In genomic region chr11:103736986-103737622, GRCh38 we compare ENCODE assay signal across 16 cellular contexts.
DNase-seq lines count a peak whose midpoint lies in the region; ATAC-seq, FAIRE-seq and TF ChIP-seq lines count a peak whose summit lies in the region.
"Had no signal": no experiment of that assay in that cellular context is flagged by ENCODE, and none has a peak within 500 bp of the region (broad histone marks: within the 10 kb centered on the region; RNA-seq: fewer than 3 reads in every experiment).

No MANE protein-coding gene starts in this region.

- no peak for FAIRE-seq in H1 (lab: Jason Lieb, UNC)

- H3K4me2 ChIP-seq in H1 (ENCODE audit: insufficient read depth in 1 of 2, low read depth in 2 of 2, low read length in 2 of 2), result no peak overlapping the region

- H2BK15ac ChIP-seq in H1 (ENCODE audit: low read length), result no peak overlapping the region

- no peaks in the 10 kb centered on the region for H3K27me3 ChIP-seq in H1 (replicated peaks in 1 of 4; ENCODE audit: control insufficient read depth in 3 of 4, extremely low read depth in 1 of 4, insufficient read depth in 3 of 4, low read length in 3 of 4)
- H3K27me3 ChIP-seq in left ventricle myocardium inferior (ENCODE audit: low read depth), result no peaks in the 10 kb centered on the region

- intact Hi-C loops in Right ventricle myocardium inferior (cut with DNase I), result no loop called here
- intact Hi-C loops in cardiac septum (cut with DNase I), result loop anchor here (5.0 kb wide), 2 partner anchors 55 to 65 kb away; no protein-coding TSS in a partner anchor
- intact Hi-C loops in left ventricle myocardium inferior (cut with micrococcal nuclease), result no loop called here

- no peak overlapping the region for H3K23ac ChIP-seq in H1 (ENCODE audit: insufficient read length)

- H3K4ac ChIP-seq in H1 (replicated peaks; ENCODE audit: insufficient read length, low read depth, low read length), result no peak overlapping the region

- DNase-seq in Right ventricle myocardium inferior (ENCODE audit: missing footprints) (peak; percentile 67), cardiac septum (ENCODE audit: low spot score) (no peak), H1 (ENCODE audit: low read depth in 1 of 2, low spot score in 2 of 2) (no peak), left ventricle myocardium inferior (peak; percentile 36), putamen (ENCODE audit: low spot score) (peak; percentile 26), DMS79 treated with DMSO at 0.1 percent for 48 hours (lab: John Stamatoyannopoulos, UW) (no peak)
- DNase-seq: 8988T, GF-D8, KG1, NCI-H1417, NCI-H187, NCI-H2107, NCI-H524 treated with DMSO at 0.1 percent for 48 hours had no signal

- H3K14ac ChIP-seq in H1 (ENCODE audit: insufficient read length), result no peak overlapping the region

- 94% methylated on average over 4 of the region's 4 CpGs; no CpG with 5 or more reads in 1 of the 2 experiments for WGBS in H1 (ENCODE audit: extremely low coverage in 1 of 2, insufficient coverage in 1 of 2, insufficient read length in 1 of 2, insufficient replicate concordance in 2 of 2, low coverage in 1 of 2, low lambda C conversion rate in 2 of 2, missing lambda C conversion rate in 1 of 2), 2 experiments

- H2BK5ac ChIP-seq in H1 (ENCODE audit: low read depth, low read length), result no peak overlapping the region

- TF ChIP-seq RAD21 in H1 (IDR thresholded peaks at IDR 0.05 in 1 of 2, conservative IDR thresholded peaks at IDR 0.05 in 1 of 2; ENCODE audit: low read depth in 2 of 2, low read length in 2 of 2), result no peak

- no peak overlapping the region; the same call in 1 of the 2 replicates for H3K18ac ChIP-seq in H1 (ENCODE audit: extremely low read depth, low read length)

- H3K9me3 ChIP-seq in H1 (ENCODE audit: insufficient read depth in 2 of 2, low read depth in 1 of 2, low read length in 1 of 2) (no peaks in the 10 kb centered on the region), left ventricle myocardium inferior (replicated peaks) (peaks cover 2% of the 10 kb centered on the region)

- no peak overlapping the region for H3K27ac ChIP-seq in H1 (ENCODE audit: low read depth, low read length)
- H3K27ac ChIP-seq in left ventricle myocardium inferior (replicated peaks), result peak overlapping the region; percentile 84

- no peak overlapping the region for H4K5ac ChIP-seq in H1 (ENCODE audit: insufficient read length, low read depth, low read length)

- no peaks in the 10 kb centered on the region for H3K79me1 ChIP-seq in H1 (ENCODE audit: low read depth, low read length)

- CTCF ChIA-PET in H1 (lab: Charles Lee; ENCODE audit: partially characterized antibody), result interaction anchor here (0.6 to 1.4 kb wide), 6 partner anchors 20 to 984 kb away, joined by 3 to 10 read pairs (median 4); no protein-coding TSS in a partner anchor

- ATAC-seq in Right ventricle myocardium inferior (peak; percentile 92), GM18511 (IDR thresholded peaks at IDR 0.05; ENCODE audit: unreplicated experiment) (no peak), GM21447 (IDR thresholded peaks at IDR 0.05; ENCODE audit: unreplicated experiment) (no peak)
- ATAC-seq: Panc1 had no signal

- H2AFZ ChIP-seq in H1 (ENCODE audit: low read length), result 0 out of 2 replicates have a peak overlapping the region, but pooled peaks have one; percentile 5

- H3K36me3 ChIP-seq in H1 (ENCODE audit: control insufficient read depth in 2 of 4, insufficient read depth in 4 of 4, low read length in 3 of 4), result no peaks in the 10 kb centered on the region
- H3K36me3 ChIP-seq in left ventricle myocardium inferior, result no peaks in the 10 kb centered on the region

- TF ChIP-seq POLR2A in H1 (IDR thresholded peaks at IDR 0.05; ENCODE audit: control extremely low read depth in 1 of 2, low read depth in 2 of 2, low read length in 2 of 2), result no peak

- no peaks in the 10 kb centered on the region for H3K79me2 ChIP-seq in H1 (ENCODE audit: control insufficient read depth in 1 of 2, insufficient read depth in 2 of 2, low read length in 2 of 2)

- H3K23me2 ChIP-seq in H1 (ENCODE audit: low read depth, low read length), result no peaks in the 10 kb centered on the region

- POLR2A ChIA-PET in H1 (lab: Charles Lee; ENCODE audit: partially characterized antibody), result interaction anchor here (1.0 to 2.1 kb wide), 2 partner anchors 16 to 55 kb away, joined by 3 to 7 read pairs; no protein-coding TSS in a partner anchor

- TF ChIP-seq CTCF in H1 (IDR thresholded peaks at IDR 0.05; ENCODE audit: control extremely low read depth in 1 of 3, insufficient read depth in 1 of 3, low read depth in 1 of 3, low read length in 3 of 3) (no peak), left ventricle myocardium inferior (IDR thresholded peaks at IDR 0.05; ENCODE audit: borderline replicate concordance) (no peak)

- H3K9ac ChIP-seq in H1 (replicated peaks in 1 of 4; ENCODE audit: extremely low read depth in 1 of 4, low read depth in 3 of 4, low read length in 3 of 4), result no peak overlapping the region

- no peak overlapping the region for H2BK20ac ChIP-seq in H1 (ENCODE audit: low read length)

- H4K20me1 ChIP-seq in H1 (replicated peaks in 1 of 2; ENCODE audit: control insufficient read depth in 1 of 2, insufficient read depth in 2 of 2, low read length in 2 of 2), result no peaks in the 10 kb centered on the region

- H4K91ac ChIP-seq in H1 (replicated peaks; ENCODE audit: insufficient read length, low read length), result peak overlapping the region; percentile 81

- H3K56ac ChIP-seq in H1 (replicated peaks; ENCODE audit: insufficient read length, low read depth, low read length), result no peak overlapping the region

- no peak overlapping the region for H2AK5ac ChIP-seq in H1 (ENCODE audit: low read depth, low read length)

- peak overlapping the region; percentile 4 for H2BK120ac ChIP-seq in H1 (replicated peaks; ENCODE audit: low read depth, low read length)

- no peak overlapping the region for H3K4me3 ChIP-seq in H1 (ENCODE audit: extremely low read depth in 1 of 4, insufficient read depth in 2 of 4, low read depth in 3 of 4, low read length in 4 of 4)
- no peak overlapping the region for H3K4me3 ChIP-seq in left ventricle myocardium inferior

- no peak for TF ChIP-seq EP300 in H1 (IDR thresholded peaks at IDR 0.05; ENCODE audit: borderline replicate concordance in 1 of 2, low read depth in 2 of 2, low read length in 2 of 2)

- H2BK12ac ChIP-seq in H1 (ENCODE audit: low read depth, low read length), result no peak overlapping the region

- peaks cover 0 to 6% (median 4%) of the 10 kb centered on the region in 4 experiments; a peak in 4 of 7 replicates for H3K4me1 ChIP-seq in H1 (replicated peaks in 1 of 4; ENCODE audit: control insufficient read depth in 3 of 4, insufficient read depth in 4 of 4, low read length in 3 of 4)
- H3K4me1 ChIP-seq in left ventricle myocardium inferior, result peaks cover 36% of the 10 kb centered on the region

- no peak overlapping the region for H4K8ac ChIP-seq in H1 (ENCODE audit: extremely low read depth, insufficient read depth, low read length)

TF ChIP-seq in H1, 55 proteins besides CTCF, POLR2A, EP300 and RAD21:
- TF ChIP-seq PHF8 (conservative IDR thresholded peaks at IDR 0.05; ENCODE audit: low read depth, low read length), result no peak
- TF ChIP-seq TBP (IDR thresholded peaks at IDR 0.05; ENCODE audit: low read depth, low read length), result no peak
- TF ChIP-seq POU5F1 (IDR thresholded peaks at IDR 0.05; ENCODE audit: low read depth, low read length), result no peak
- no peak for TF ChIP-seq EGR1 (IDR thresholded peaks at IDR 0.05; ENCODE audit: borderline replicate concordance, low read depth, low read length)
- TF ChIP-seq RXRA (IDR thresholded peaks at IDR 0.05; ENCODE audit: insufficient read depth, low read depth, low read length), result no peak
- TF ChIP-seq GTF2F1 (IDR thresholded peaks at IDR 0.05; ENCODE audit: borderline replicate concordance, low read depth, low read length), result no peak
- TF ChIP-seq EZH2 (IDR thresholded peaks at IDR 0.05; ENCODE audit: low read depth, low read length, severe bottlenecking), result no peak
- TF ChIP-seq ZNF274 (IDR thresholded peaks at IDR 0.05; ENCODE audit: borderline replicate concordance, extremely low read depth, low read length), result no peak

Comparison
In these comparisons a context has a peak if more than half of its experiments do, and no peak if none do; other contexts are left out.
1. DNase-seq: peak in Right ventricle myocardium inferior (single experiment), left ventricle myocardium inferior (single experiment) and putamen (single experiment); none in cardiac septum (single experiment), H1 (0 of 2) and DMS79 treated with DMSO at 0.1 percent for 48 hours (single experiment).